In the genomic region with DNA sequence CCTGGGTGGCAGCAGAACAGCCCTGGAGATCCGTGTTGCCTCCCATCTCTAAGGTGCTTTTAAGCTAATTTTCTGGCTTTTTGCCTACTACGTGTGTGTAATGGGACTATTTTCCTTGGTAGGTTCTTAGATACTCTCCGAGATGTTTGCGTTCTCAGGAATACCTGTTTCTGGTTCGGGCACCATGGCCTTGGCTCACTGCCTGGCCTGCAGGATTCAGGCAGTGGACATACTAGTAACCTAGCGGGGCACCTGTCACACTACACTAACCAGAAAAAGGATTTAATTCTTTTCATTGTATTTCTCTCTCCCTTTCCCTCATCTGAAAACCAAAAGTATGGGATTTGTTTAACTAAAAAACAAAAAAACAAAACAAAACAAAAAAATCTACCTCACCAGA, we compare ENCODE assay signal across 16 cellular contexts. TPM values are rescaled to one million over a fixed set of nuclear protein-coding genes. Genes with fewer than 3 reads are reported as not detected.
DNase-seq lines count a peak whose midpoint lies in the region; ATAC-seq and TF ChIP-seq lines count a peak whose summit lies in the region.
"Had no signal": no experiment of that assay in that cellular context is flagged by ENCODE, and none has a peak within 500 bp of the region (broad histone marks: within the 10 kb centered on the region; RNA-seq: fewer than 3 reads in every experiment).

No MANE protein-coding gene starts in this region.

- peaks cover 14% of the 10 kb centered on the region for H3K27me3 Mint-ChIP-seq in activated CD4-positive, alpha-beta T cell treated with anti-CD3 and anti-CD28 coated beads, Interleukin-2, amount 10 ng/mL, durations not matched to agents 24 days and 14 days
- peaks cover 16% of the 10 kb centered on the region for H3K27me3 Mint-ChIP-seq in activated CD4-positive, alpha-beta T cell treated with anti-CD3 and anti-CD28 coated beads, Interleukin-2, amount 10 ng/mL, durations not matched to agents 7 days and 5 days

- no peak overlapping the region for H3K4me3 ChIP-seq in gastrocnemius medialis
- H3K4me3 ChIP-seq in right atrium auricular region: no peak overlapping the region
- H3K4me3 ChIP-seq: A549, GM23338 had no signal

- ATAC-seq in gastrocnemius medialis (no peak), HG02798 (IDR thresholded peaks at IDR 0.05; ENCODE audit: poor library complexity, unreplicated experiment) (no peak), HG03521 (IDR thresholded peaks at IDR 0.05; ENCODE audit: unreplicated experiment) (no peak)
- ATAC-seq: A549, GM23338 had no signal

- no peaks in the 10 kb centered on the region for H3K36me3 Mint-ChIP-seq in activated CD4-positive, alpha-beta T cell treated with anti-CD3 and anti-CD28 coated beads, Interleukin-2, amount 10 ng/mL, durations not matched to agents 24 days and 14 days (ENCODE audit: low read depth)
- no peaks in the 10 kb centered on the region for H3K36me3 Mint-ChIP-seq in activated CD4-positive, alpha-beta T cell treated with anti-CD3 and anti-CD28 coated beads, Interleukin-2, amount 10 ng/mL, durations not matched to agents 7 days and 5 days (ENCODE audit: low read depth)

- POLR2A ChIA-PET in activated CD4-positive, alpha-beta T cell treated with anti-CD3 and anti-CD28 coated beads, Interleukin-2, amount 10 ng/mL, durations not matched to agents 7 days and 5 days (lab: Charles Lee): no interaction called here

- in situ Hi-C loops in gastrocnemius medialis (cut with MboI; ENCODE audit: low sequenced_read_pairs in 4 of 4): no loop called here

- TF ChIP-seq CTCF in gastrocnemius medialis (IDR thresholded peaks at IDR 0.05 in 4 of 5, conservative IDR thresholded peaks at IDR 0.05 in 1 of 5) (no peak), right atrium auricular region (IDR thresholded peaks at IDR 0.05) (no peak)

- H3K9me3 Mint-ChIP-seq in activated CD4-positive, alpha-beta T cell treated with anti-CD3 and anti-CD28 coated beads, Interleukin-2, amount 10 ng/mL, durations not matched to agents 24 days and 14 days: no peaks in the 10 kb centered on the region
- no peaks in the 10 kb centered on the region for H3K9me3 Mint-ChIP-seq in activated CD4-positive, alpha-beta T cell treated with anti-CD3 and anti-CD28 coated beads, Interleukin-2, amount 10 ng/mL, durations not matched to agents 7 days and 5 days
- H3K9me3 Mint-ChIP-seq: CD4-positive, alpha-beta T cell; GM23338 had no signal

- DNase-seq in activated CD4-positive, alpha-beta T cell treated with anti-CD3 and anti-CD28 coated beads, Interleukin-2, amount 10 ng/mL, durations not matched to agents 24 days and 14 days: peak; percentile 23
- no peak for DNase-seq in activated CD4-positive, alpha-beta T cell treated with anti-CD3 and anti-CD28 coated beads, Interleukin-2, amount 10 ng/mL, durations not matched to agents 7 days and 5 days
- DNase-seq in cerebellum (ENCODE audit: low spot score) (peak; percentile 49), gastrocnemius medialis (no peak), right atrium auricular region (ENCODE audit: low spot score) (no peak)
- DNase-seq: AML-193; Caco-2; CD4-positive, alpha-beta T cell; GDM1; HCEC 1CT had no signal

- intact Hi-C loops in activated CD4-positive, alpha-beta T cell treated with anti-CD3 and anti-CD28 coated beads, Interleukin-2, amount 10 ng/mL, durations not matched to agents 24 days and 14 days (cut with micrococcal nuclease): no loop called here
- intact Hi-C loops in gastrocnemius medialis (cut with DNase I; ENCODE audit: low total_unique reads): no loop called here

- no peak overlapping the region for H3K4me3 Mint-ChIP-seq in activated CD4-positive, alpha-beta T cell treated with anti-CD3 and anti-CD28 coated beads, Interleukin-2, amount 10 ng/mL, durations not matched to agents 24 days and 14 days
- H3K4me3 Mint-ChIP-seq in activated CD4-positive, alpha-beta T cell treated with anti-CD3 and anti-CD28 coated beads, Interleukin-2, amount 10 ng/mL, durations not matched to agents 7 days and 5 days: no peak overlapping the region
- H3K4me3 Mint-ChIP-seq: CD4-positive, alpha-beta T cell; GM23338 had no signal

- CTCF ChIA-PET in activated CD4-positive, alpha-beta T cell treated with anti-CD3 and anti-CD28 coated beads, Interleukin-2, amount 10 ng/mL, durations not matched to agents 7 days and 5 days (lab: Charles Lee): no interaction called here

- H3K4me1 ChIP-seq in gastrocnemius medialis (peaks cover 38 to 78% of the 10 kb centered on the region in 2 donors), right atrium auricular region (no peaks in the 10 kb centered on the region)

- no peaks in the 10 kb centered on the region for H3K4me1 Mint-ChIP-seq in activated CD4-positive, alpha-beta T cell treated with anti-CD3 and anti-CD28 coated beads, Interleukin-2, amount 10 ng/mL, durations not matched to agents 24 days and 14 days
- no peaks in the 10 kb centered on the region for H3K4me1 Mint-ChIP-seq in activated CD4-positive, alpha-beta T cell treated with anti-CD3 and anti-CD28 coated beads, Interleukin-2, amount 10 ng/mL, durations not matched to agents 7 days and 5 days

- H3K27ac ChIP-seq in gastrocnemius medialis: peak overlapping the region; percentile 83 to 90 (median 89)
- H3K27ac ChIP-seq in right atrium auricular region: no peak overlapping the region
- H3K27ac ChIP-seq: 22Rv1, A549, C4-2B had no signal

- H3K36me3 ChIP-seq in gastrocnemius medialis (no peaks in the 10 kb centered on the region), right atrium auricular region (no peaks in the 10 kb centered on the region)

- no peak overlapping the region for H3K27ac Mint-ChIP-seq in activated CD4-positive, alpha-beta T cell treated with anti-CD3 and anti-CD28 coated beads, Interleukin-2, amount 10 ng/mL, durations not matched to agents 24 days and 14 days
- H3K27ac Mint-ChIP-seq in activated CD4-positive, alpha-beta T cell treated with anti-CD3 and anti-CD28 coated beads, Interleukin-2, amount 10 ng/mL, durations not matched to agents 7 days and 5 days: no peak overlapping the region
- H3K27ac Mint-ChIP-seq: CD4-positive, alpha-beta T cell; GM23338 had no signal

- no peaks in the 10 kb centered on the region for H3K27me3 ChIP-seq in gastrocnemius medialis
- H3K27me3 ChIP-seq in right atrium auricular region: no peaks in the 10 kb centered on the region

- no peaks in the 10 kb centered on the region for H3K9me3 ChIP-seq in gastrocnemius medialis
- no peaks in the 10 kb centered on the region for H3K9me3 ChIP-seq in right atrium auricular region
- H3K9me3 ChIP-seq: A549, Caco-2 had no signal

- no peak for TF ChIP-seq POLR2A in gastrocnemius medialis (IDR thresholded peaks at IDR 0.05)

RNA-seq across cellular contexts. Expression of gene FHIP1A, which starts 29.2 kb away (rescaled TPM):
- not detected in 2 replicates for total RNA-seq in activated CD4-positive, alpha-beta T cell treated with anti-CD3 and anti-CD28 coated beads, Interleukin-2, amount 10 ng/mL, durations not matched to agents 24 days and 14 days
- not detected for total RNA-seq in activated CD4-positive, alpha-beta T cell treated with anti-CD3 and anti-CD28 coated beads, Interleukin-2, amount 10 ng/mL, durations not matched to agents 7 days and 5 days
- total RNA-seq in cerebellum (1.9 TPM), gastrocnemius medialis (100 to 1,000 TPM in 2 of 4 donors, 10 to 100 TPM in 2; 34.7 to 143 (median 78.3) TPM), right atrium auricular region (10 to 100 TPM; 11.6 to 11.8 TPM)

Comparison
In these comparisons a context has a peak if more than half of its experiments do, and no peak if none do; other contexts are left out.
1. DNase-seq: peak in activated CD4-positive, alpha-beta T cell treated with anti-CD3 and anti-CD28 coated beads, Interleukin-2, amount 10 ng/mL, durations not matched to agents 24 days and 14 days (single experiment) and cerebellum (single experiment); none in activated CD4-positive, alpha-beta T cell treated with anti-CD3 and anti-CD28 coated beads, Interleukin-2, amount 10 ng/mL, durations not matched to agents 7 days and 5 days (single experiment), gastrocnemius medialis (0 of 2) and right atrium auricular region (single experiment).
2. H3K27ac ChIP-seq: peak in gastrocnemius medialis (4 of 4); none in right atrium auricular region (0 of 2).